Comparison of ENCODE assay signal across 8 cellular contexts in the genomic region with DNA sequence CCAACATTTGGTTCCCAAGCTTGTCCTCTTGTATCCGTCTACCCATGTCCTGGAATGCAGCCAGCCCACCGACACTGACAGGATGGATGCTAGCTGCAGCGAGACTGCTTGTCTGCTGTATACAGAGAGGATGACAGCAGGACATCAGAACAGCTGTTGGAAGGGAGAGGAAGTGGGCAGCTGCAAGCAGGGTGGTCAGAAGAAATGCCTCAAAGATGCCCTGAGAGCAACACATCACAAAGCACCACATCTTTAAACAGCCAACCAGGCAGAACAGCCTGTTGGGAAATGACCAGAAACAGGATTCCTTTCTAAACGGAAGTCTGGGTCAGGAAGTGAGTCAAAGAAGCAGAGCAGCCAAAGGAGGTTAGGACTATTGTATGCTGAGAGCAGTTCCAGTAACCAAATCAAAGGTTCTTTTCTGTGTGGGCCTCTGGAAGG.
A peak's percentile ranks its signal among the peaks of the same experiment; 100 is the strongest.
DNase-seq lines count a peak whose midpoint lies in the region; ATAC-seq and TF ChIP-seq lines count a peak whose summit lies in the region.

No MANE protein-coding gene starts in this region.

- CTCF ChIA-PET in SK-N-SH (lab: Yijun Ruan, JAX): interaction anchor here (0.6 kb wide), 1 partner anchor 9 kb away, joined by 3 read pairs; no protein-coding TSS in a partner anchor

- no peaks in the 10 kb centered on the region for H3K9me3 ChIP-seq in SK-N-SH

- H3K9ac ChIP-seq in SK-N-SH: no peak overlapping the region

- WGBS in SK-N-SH (ENCODE audit: low lambda C conversion rate): 19% methylated on average over 4 of the region's 4 CpGs

- TF ChIP-seq EP300 in SK-N-SH (IDR thresholded peaks at IDR 0.05; ENCODE audit: borderline replicate concordance in 1 of 2, low read depth in 1 of 2, low read length in 1 of 2): 0 out of 4 replicates have a peak, but pooled peaks of 1 of the 2 experiments have one; percentile 9

- H3K4me2 ChIP-seq in SK-N-SH: peak overlapping the region; percentile 33; the same call in 1 of the 2 replicates

- peaks cover 6% of the 10 kb centered on the region for H3F3A ChIP-seq in SK-N-SH (replicated peaks; ENCODE audit: insufficient read depth)

- H3K79me2 ChIP-seq in SK-N-SH (ENCODE audit: insufficient read depth): no peaks in the 10 kb centered on the region

- no peaks in the 10 kb centered on the region for H3K36me3 ChIP-seq in SK-N-SH (replicated peaks in 1 of 2; ENCODE audit: control insufficient read depth in 1 of 2, insufficient read depth in 2 of 2, low read length in 1 of 2)

- H3K4me3 ChIP-seq in HFF-Myc (replicated peaks; ENCODE audit: low read depth, low read length): no peak overlapping the region
- no peak overlapping the region for H3K4me3 ChIP-seq in SK-N-SH (ENCODE audit: low read depth in 2 of 2, low read length in 1 of 2)

- TF ChIP-seq RAD21 in SK-N-SH (IDR thresholded peaks at IDR 0.05; ENCODE audit: low read length): no peak

- peak overlapping the region; percentile 77 for H2AFZ ChIP-seq in SK-N-SH (ENCODE audit: low read depth)

- TF ChIP-seq CTCF in HFF-Myc (IDR thresholded peaks at IDR 0.05; ENCODE audit: low read depth, low read length, missing control alignments): no peak
- no peak for TF ChIP-seq CTCF in SK-N-SH (IDR thresholded peaks at IDR 0.05)
- TF ChIP-seq CTCF in omental fat pad (IDR thresholded peaks at IDR 0.05): no peak

- POLR2A ChIA-PET in SK-N-SH (lab: Yijun Ruan, JAX): no interaction called here

- no peaks in the 10 kb centered on the region for H4K20me1 ChIP-seq in SK-N-SH (ENCODE audit: insufficient read depth)

- no peaks in the 10 kb centered on the region for H3K9me2 ChIP-seq in SK-N-SH

- DNase-seq in HFF-Myc (ENCODE audit: extremely low read depth, low read depth) (peak; percentile 50), SK-N-SH (peak; percentile 7), kidney tubule cell (ENCODE audit: low spot score) (peak; percentile 70), NCI-H2196 (lab: John Stamatoyannopoulos, UW; ENCODE audit: unreplicated experiment) (no peak), omental fat pad (ENCODE audit: low spot score) (no peak), NCI-H2196 treated with DMSO at 0.1 percent for 48 hours (lab: John Stamatoyannopoulos, UW; ENCODE audit: unreplicated experiment) (no peak), NCI-H82 treated with DMSO at 0.1 percent for 48 hours (lab: John Stamatoyannopoulos, UW; ENCODE audit: unreplicated experiment) (no peak)

- peaks cover 3 to 8% of the 10 kb centered on the region in 2 experiments; a peak in 2 of 4 replicates for H3K4me1 ChIP-seq in SK-N-SH (ENCODE audit: control insufficient read depth in 1 of 2, insufficient read depth in 2 of 2, low read depth in 1 of 2, low read length in 1 of 2)

- ATAC-seq in GM18498 (IDR thresholded peaks at IDR 0.05; ENCODE audit: unreplicated experiment) (peak; percentile 46), omental fat pad (ENCODE audit: low FRiP score) (no peak)

- H3K27me3 ChIP-seq in SK-N-SH (ENCODE audit: insufficient read depth): no peaks in the 10 kb centered on the region

- H3K27ac ChIP-seq in SK-N-SH (ENCODE audit: low read depth in 2 of 2, low read length in 1 of 2): peak overlapping the region in 1 of 2 experiments; percentile 61; a peak in 2 of 4 replicates

TF ChIP-seq in SK-N-SH, 30 proteins besides CTCF, POLR2A, EP300 and RAD21:
- TF ChIP-seq NFIC (IDR thresholded peaks at IDR 0.05; ENCODE audit: borderline replicate concordance) (peak; percentile 44; the same call in 1 of the 2 replicates), RXRA (IDR thresholded peaks at IDR 0.05; ENCODE audit: borderline replicate concordance, low read depth) (no peak), FOSL2 (IDR thresholded peaks at IDR 0.05; ENCODE audit: borderline replicate concordance, low read depth) (peak; percentile 19; the same call in 1 of the 2 replicates), TCF12 (IDR thresholded peaks at IDR 0.05) (peak; percentile 35), ELF1 (IDR thresholded peaks at IDR 0.05) (peak; percentile 35; the same call in 1 of the 2 replicates), TAF1 (IDR thresholded peaks at IDR 0.05; ENCODE audit: borderline replicate concordance, low read depth, low read length) (peak; percentile 48; the same call in 1 of the 2 replicates), GABPA (IDR thresholded peaks at IDR 0.05; ENCODE audit: low read depth) (peak; percentile 56), USF1 (IDR thresholded peaks at IDR 0.05; ENCODE audit: borderline replicate concordance, low read depth) (no peak)
- TF ChIP-seq, protein P1, sequence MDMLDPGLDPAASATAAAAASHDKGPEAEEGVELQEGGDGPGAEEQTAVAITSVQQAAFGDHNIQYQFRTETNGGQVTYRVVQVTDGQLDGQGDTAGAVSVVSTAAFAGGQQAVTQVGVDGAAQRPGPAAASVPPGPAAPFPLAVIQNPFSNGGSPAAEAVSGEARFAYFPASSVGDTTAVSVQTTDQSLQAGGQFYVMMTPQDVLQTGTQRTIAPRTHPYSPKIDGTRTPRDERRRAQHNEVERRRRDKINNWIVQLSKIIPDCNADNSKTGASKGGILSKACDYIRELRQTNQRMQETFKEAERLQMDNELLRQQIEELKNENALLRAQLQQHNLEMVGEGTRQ (IDR thresholded peaks at IDR 0.05; ENCODE audit: borderline replicate concordance, low read depth, low read length): no peak
- TF ChIP-seq, protein P2, sequence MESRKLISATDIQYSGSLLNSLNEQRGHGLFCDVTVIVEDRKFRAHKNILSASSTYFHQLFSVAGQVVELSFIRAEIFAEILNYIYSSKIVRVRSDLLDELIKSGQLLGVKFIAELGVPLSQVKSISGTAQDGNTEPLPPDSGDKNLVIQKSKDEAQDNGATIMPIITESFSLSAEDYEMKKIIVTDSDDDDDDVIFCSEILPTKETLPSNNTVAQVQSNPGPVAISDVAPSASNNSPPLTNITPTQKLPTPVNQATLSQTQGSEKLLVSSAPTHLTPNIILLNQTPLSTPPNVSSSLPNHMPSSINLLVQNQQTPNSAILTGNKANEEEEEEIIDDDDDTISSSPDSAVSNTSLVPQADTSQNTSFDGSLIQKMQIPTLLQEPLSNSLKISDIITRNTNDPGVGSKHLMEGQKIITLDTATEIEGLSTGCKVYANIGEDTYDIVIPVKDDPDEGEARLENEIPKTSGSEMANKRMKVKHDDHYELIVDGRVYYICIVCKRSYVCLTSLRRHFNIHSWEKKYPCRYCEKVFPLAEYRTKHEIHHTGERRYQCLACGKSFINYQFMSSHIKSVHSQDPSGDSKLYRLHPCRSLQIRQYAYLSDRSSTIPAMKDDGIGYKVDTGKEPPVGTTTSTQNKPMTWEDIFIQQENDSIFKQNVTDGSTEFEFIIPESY (IDR thresholded peaks at IDR 0.05; ENCODE audit: borderline replicate concordance, low read depth): no peak
- TF ChIP-seq, protein P3, sequence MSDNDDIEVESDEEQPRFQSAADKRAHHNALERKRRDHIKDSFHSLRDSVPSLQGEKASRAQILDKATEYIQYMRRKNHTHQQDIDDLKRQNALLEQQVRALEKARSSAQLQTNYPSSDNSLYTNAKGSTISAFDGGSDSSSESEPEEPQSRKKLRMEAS (IDR thresholded peaks at IDR 0.05; ENCODE audit: low read depth): peak; percentile 36; the same call in 1 of the 2 replicates

Comparison
In these comparisons a context has a peak if more than half of its experiments do, and no peak if none do; other contexts are left out.
1. DNase-seq: peak in HFF-Myc (single experiment), SK-N-SH (single experiment) and kidney tubule cell (single experiment); none in NCI-H2196 (single experiment), omental fat pad (single experiment), NCI-H2196 treated with DMSO at 0.1 percent for 48 hours (single experiment) and NCI-H82 treated with DMSO at 0.1 percent for 48 hours (single experiment).